Comparison of ENCODE assay signal across 8 cellular contexts in genomic region chr7:119482209-119482608, GRCh38.
DNase-seq lines count a peak whose midpoint lies in the region; ATAC-seq and TF ChIP-seq lines count a peak whose summit lies in the region.

No MANE protein-coding gene starts in this region.

- H3K27ac Mint-ChIP-seq in WTC11 = no peak overlapping the region; the same call in 1 of the 2 replicates
- H3K27ac Mint-ChIP-seq in osteocyte (ENCODE audit: unreplicated experiment) = no peak overlapping the region
- H3K27ac Mint-ChIP-seq in immature natural killer cell = no peak overlapping the region

- TF ChIP-seq CTCF in WTC11 (IDR thresholded peaks at IDR 0.05) (peak; percentile 41), osteocyte (IDR thresholded peaks at IDR 0.05) (peak; percentile 49)

- H3K4me1 Mint-ChIP-seq in WTC11 = peaks cover 12% of the 10 kb centered on the region
- peaks cover 6% of the 10 kb centered on the region for H3K4me1 Mint-ChIP-seq in osteocyte (ENCODE audit: unreplicated experiment)
- no peaks in the 10 kb centered on the region for H3K4me1 Mint-ChIP-seq in immature natural killer cell

- DNase-seq in NCI-H2029 (lab: John Stamatoyannopoulos, UW) = peak; percentile 4
- no peak for DNase-seq in NCI-H2029 treated with DMSO at 0.1 percent for 48 hours (lab: John Stamatoyannopoulos, UW)
- DNase-seq in HT1080 (ENCODE audit: low read depth) = peak; percentile 43
- DNase-seq in WTC11 (ENCODE audit: low spot score) = peak; percentile 63
- no peak for DNase-seq in osteocyte (ENCODE audit: extremely low spot score, unreplicated experiment)
- DNase-seq in immature natural killer cell = no peak
- no peak for DNase-seq in cortex of kidney (lab: John Stamatoyannopoulos, UW)

- H3K9me3 Mint-ChIP-seq in WTC11 (peaks cover 9% of the 10 kb centered on the region), osteocyte (ENCODE audit: unreplicated experiment) (no peaks in the 10 kb centered on the region), immature natural killer cell (peaks cover 6 to 60% (median 26%) of the 10 kb centered on the region in 6 donors)

- CTCF ChIA-PET in WTC11 (lab: Charles Lee) = interaction anchor here (0.7 to 1.4 kb wide), 9 partner anchors 10 to 689 kb away, joined by 3 to 7 read pairs (median 4); no protein-coding TSS in a partner anchor

- no peak overlapping the region for H3K4me3 Mint-ChIP-seq in WTC11
- no peak overlapping the region for H3K4me3 Mint-ChIP-seq in osteocyte (ENCODE audit: unreplicated experiment)
- no peak overlapping the region for H3K4me3 Mint-ChIP-seq in immature natural killer cell

- POLR2A ChIA-PET in WTC11 (lab: Charles Lee) = interaction anchor here (0.7 kb wide), 1 partner anchor 46 kb away, joined by 12 read pairs; no protein-coding TSS in a partner anchor

- H3K36me3 Mint-ChIP-seq in WTC11 = peaks cover 6% of the 10 kb centered on the region; the same call in 1 of the 2 replicates
- no peaks in the 10 kb centered on the region for H3K36me3 Mint-ChIP-seq in osteocyte (ENCODE audit: unreplicated experiment)
- H3K36me3 Mint-ChIP-seq in immature natural killer cell = peaks cover 0 to 5% (median 4%) of the 10 kb centered on the region in 3 donors

- ATAC-seq in GM21723 (IDR thresholded peaks at IDR 0.05; ENCODE audit: unreplicated experiment) (peak; percentile 95), WTC11 (peak; percentile 100)

- H3K27me3 Mint-ChIP-seq in WTC11 (ENCODE audit: low read depth) = no peaks in the 10 kb centered on the region
- peaks cover 5% of the 10 kb centered on the region for H3K27me3 Mint-ChIP-seq in osteocyte (ENCODE audit: unreplicated experiment)
- H3K27me3 Mint-ChIP-seq in immature natural killer cell (ENCODE audit: low read depth in 3 of 3) = peaks cover 0 to 3% (median 0%) of the 10 kb centered on the region in 3 donors

TF ChIP-seq in WTC11, 78 proteins besides CTCF, POLR2A, EP300 and RAD21:
- peak; percentile 44; the same call in 1 of the 2 replicates for TF ChIP-seq ZNF423 (CRISPR knock-in tag; IDR thresholded peaks at IDR 0.05)
- no peak for TF ChIP-seq GRHL2 (CRISPR knock-in tag; IDR thresholded peaks at IDR 0.05; ENCODE audit: insufficient replicate concordance, severe bottlenecking)

Comparison
In these comparisons a context has a peak if more than half of its experiments do, and no peak if none do; other contexts are left out.
1. DNase-seq: peak in NCI-H2029 (single experiment), HT1080 (single experiment) and WTC11 (single experiment); none in NCI-H2029 treated with DMSO at 0.1 percent for 48 hours (single experiment), osteocyte (single experiment), immature natural killer cell (0 of 3) and cortex of kidney (single experiment).